Comparison of ENCODE assay signal across 25 cellular contexts in the genomic region with DNA sequence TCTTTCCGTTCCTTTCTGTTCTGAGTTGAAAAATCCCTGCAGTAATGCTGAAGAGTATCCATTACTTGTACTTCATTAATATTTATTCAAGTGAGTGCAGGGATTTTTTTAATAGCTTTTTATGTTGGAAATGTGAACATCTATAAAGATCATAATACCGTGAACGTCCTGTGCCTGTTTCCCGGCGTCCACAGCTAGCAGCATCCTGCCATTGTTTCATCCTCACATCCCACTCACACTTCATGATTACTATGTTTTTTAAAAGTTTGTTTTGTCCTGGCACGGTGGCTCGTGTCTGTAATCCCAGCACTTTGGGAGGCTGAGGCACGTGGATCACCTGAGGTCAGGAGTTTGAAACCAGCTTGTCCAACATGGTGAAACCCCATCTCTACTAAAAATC. TPM values are rescaled to one million over a fixed set of nuclear protein-coding genes. Genes with fewer than 3 reads are reported as not detected.
"Had no signal": no experiment of that assay in that cellular context is flagged by ENCODE, and none has a peak within 500 bp of the region (broad histone marks: within the 10 kb centered on the region; RNA-seq: fewer than 3 reads in every experiment).

No MANE protein-coding gene starts in this region.

- H3K4me1 Mint-ChIP-seq: activated CD4-positive, alpha-beta T cell treated with anti-CD3 and anti-CD28 coated beads for 36 hours; naive thymus-derived CD8-positive, alpha-beta T cell had no signal

- H3K36me3 Mint-ChIP-seq: activated naive CD8-positive, alpha-beta T cell; naive thymus-derived CD8-positive, alpha-beta T cell had no signal

- H3K9me3 ChIP-seq: adrenal gland, ascending aorta, right atrium auricular region, SJSA1 had no signal

- H3K27ac Mint-ChIP-seq: activated CD4-positive, alpha-beta T cell treated with anti-CD3 and anti-CD28 coated beads for 36 hours; activated naive CD8-positive, alpha-beta T cell; activated T-helper 2 cell treated with anti-CD3 and anti-CD28 coated beads, Interferon-gamma antibody, Interleukin-2, Interleukin-4, amounts not matched to agents 10 μg/mL and 5 μg/mL and 100 μg/mL, durations not matched to agents 14 hours and 24 hours and 36 hours; mesothelial cell of epicardium; naive thymus-derived CD8-positive, alpha-beta T cell; neural progenitor cell; stimulated activated naive CD8-positive, alpha-beta T cell treated with anti-CD3 and anti-CD28 coated beads, Interleukin-15, Interleukin-2, amounts not matched to agents 100 ng/mL and 50 ng/mL, for 24 hours; WTC11 had no signal

- H3K36me3 ChIP-seq: adrenal gland, ascending aorta, neural progenitor cell, right atrium auricular region had no signal

- H3K4me3 ChIP-seq: adrenal gland, ascending aorta, lung, neural progenitor cell, right atrium auricular region, SJSA1 had no signal

- H3K4me3 Mint-ChIP-seq: activated CD4-positive, alpha-beta T cell treated with anti-CD3 and anti-CD28 coated beads for 36 hours; activated naive CD8-positive, alpha-beta T cell; activated T-cell treated with anti-CD3 and anti-CD28 coated beads, Interleukin-2, amount 50 U/mL, for 4 hours; mesothelial cell of epicardium; naive thymus-derived CD8-positive, alpha-beta T cell; neural progenitor cell; stimulated activated naive CD8-positive, alpha-beta T cell treated with anti-CD3 and anti-CD28 coated beads, Interleukin-15, Interleukin-2, amounts not matched to agents 100 ng/mL and 50 ng/mL, for 24 hours; WTC11 had no signal

- H3K27me3 ChIP-seq: adrenal gland, ascending aorta, brain microvascular endothelial cell, neural progenitor cell, right atrium auricular region, SJSA1 had no signal

- ATAC-seq: activated CD4-positive, alpha-beta T cell treated with anti-CD3 and anti-CD28 coated beads for 36 hours; activated T-cell treated with anti-CD3 and anti-CD28 coated beads, Interleukin-2, amount 50 U/mL, for 4 hours; left cardiac atrium; naive thymus-derived CD8-positive, alpha-beta T cell; WTC11 had no signal

- H3K27ac ChIP-seq: brain microvascular endothelial cell, epithelial cell of prostate, neural progenitor cell, SJSA1 had no signal

- DNase-seq: activated CD4-positive, alpha-beta T cell treated with anti-CD3 and anti-CD28 coated beads for 36 hours; activated CD4-positive, alpha-beta T cell treated with anti-CD3 and anti-CD28 coated beads, Interleukin-2, amount 50 U/mL, for 4 hours; activated CD8-positive, alpha-beta memory T cell treated with anti-CD3 and anti-CD28 coated beads, Interleukin-2, amount 50 U/mL, for 48 hours; activated naive CD4-positive, alpha-beta T cell; activated T-cell treated with anti-CD3 and anti-CD28 coated beads, Interleukin-2, amount 50 U/mL, for 4 hours; adrenal gland; brain microvascular endothelial cell; central memory CD4-positive, alpha-beta T cell; foreskin fibroblast; left cardiac atrium; naive thymus-derived CD8-positive, alpha-beta T cell; stimulated activated CD4-positive, alpha-beta T cell treated with anti-CD3 and anti-CD28 coated beads, Interleukin-12 subunit alpha, Interleukin-12 subunit beta, amount 100 ng/mL, for 4 hours; T-helper 1 cell; trophoblast cell had no signal

- H3K9me3 Mint-ChIP-seq: activated T-cell treated with anti-CD3 and anti-CD28 coated beads, Interleukin-2, amount 50 U/mL, for 4 hours; activated T-helper 2 cell treated with anti-CD3 and anti-CD28 coated beads, Interferon-gamma antibody, Interleukin-2, Interleukin-4, amounts not matched to agents 10 μg/mL and 5 μg/mL and 100 μg/mL, durations not matched to agents 14 hours and 24 hours and 36 hours; mesothelial cell of epicardium; neural progenitor cell; stimulated activated naive CD8-positive, alpha-beta T cell treated with anti-CD3 and anti-CD28 coated beads, Interleukin-15, Interleukin-2, amounts not matched to agents 100 ng/mL and 50 ng/mL, for 24 hours; WTC11 had no signal

RNA-seq across cellular contexts. Expression of a gene that starts 54.3 kb away (rescaled TPM):
- total RNA-seq: naive thymus-derived CD8-positive, alpha-beta T cell had no signal
